In the genomic region with DNA sequence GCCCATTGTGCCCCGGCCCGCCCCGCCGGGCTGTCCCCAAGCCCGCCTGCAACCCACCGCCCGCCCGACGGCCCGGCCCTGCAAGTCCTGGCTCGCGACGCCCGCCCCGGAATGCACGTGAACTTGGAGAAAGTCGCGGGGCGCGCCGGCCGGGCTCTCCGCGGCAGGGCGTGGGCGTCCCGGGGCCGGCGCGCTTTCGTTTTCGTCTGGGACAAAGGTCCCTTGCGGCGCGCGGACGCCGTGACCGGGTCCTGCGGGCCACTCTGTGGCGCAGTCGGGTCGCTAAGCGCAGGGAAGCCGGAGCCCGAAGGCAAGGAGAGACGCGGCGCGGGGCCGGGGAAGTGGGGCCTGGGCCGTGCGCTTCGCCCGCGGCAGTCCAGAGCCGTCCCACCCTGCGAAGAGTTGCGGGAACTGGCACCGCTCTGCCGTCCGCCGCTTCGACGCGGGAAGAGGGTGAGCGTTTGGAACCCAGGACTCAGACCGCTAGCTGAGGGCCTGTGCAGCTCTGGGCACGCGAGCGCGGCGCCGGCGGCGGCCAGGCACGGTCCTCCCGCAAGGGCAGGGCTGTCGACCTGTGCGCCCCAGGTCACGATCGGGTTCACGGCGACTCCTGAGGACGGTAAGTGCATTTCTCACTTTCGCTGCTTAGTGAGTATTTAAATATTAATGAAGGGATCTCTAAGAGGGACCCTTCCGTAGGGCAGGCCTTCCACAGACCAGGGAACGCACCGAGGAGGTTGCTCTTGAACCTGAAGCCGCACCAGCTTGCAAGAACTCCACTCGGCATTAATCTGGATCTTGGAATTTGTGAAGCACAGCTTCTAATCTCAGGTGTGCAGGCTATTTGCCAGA, we compare ENCODE assay signal across 8 cellular contexts.
DNase-seq lines count a peak whose midpoint lies in the region; ATAC-seq and TF ChIP-seq lines count a peak whose summit lies in the region.

No MANE protein-coding gene starts in this region.

- TF ChIP-seq CTCF in CD14-positive monocyte (IDR thresholded peaks at IDR 0.05), result no peak
- TF ChIP-seq CTCF in right lobe of liver (IDR thresholded peaks at IDR 0.05), result peak in 2 of 4 donors; percentile 10 to 25

- peaks cover 16 to 27% of the 10 kb centered on the region in 2 donors for H3K36me3 Mint-ChIP-seq in CD14-positive monocyte
- no peaks in the 10 kb centered on the region for H3K36me3 Mint-ChIP-seq in T-helper 17 cell (ENCODE audit: low read depth)
- no peaks in the 10 kb centered on the region for H3K36me3 Mint-ChIP-seq in stimulated activated memory B cell treated with anti-CD40 and anti-IgM and Interleukin-4, amounts not matched to agents 10 μg/mL and 1 μg/mL and 100 μg/mL, for 72 hours

- no peaks in the 10 kb centered on the region for H3K27me3 ChIP-seq in right lobe of liver

- 7% methylated on average over 3 of the region's 91 CpGs for WGBS in right lobe of liver (ENCODE audit: insufficient coverage, low coverage, low lambda C conversion rate, missing lambda C conversion rate)

- H3K27me3 Mint-ChIP-seq in CD14-positive monocyte (ENCODE audit: low read depth in 3 of 3) (no peaks in the 10 kb centered on the region), T-helper 17 cell (no peaks in the 10 kb centered on the region)
- no peaks in the 10 kb centered on the region for H3K27me3 Mint-ChIP-seq in stimulated activated memory B cell treated with anti-CD40 and anti-IgM and Interleukin-4, amounts not matched to agents 10 μg/mL and 1 μg/mL and 100 μg/mL, for 72 hours

- H3K27ac Mint-ChIP-seq in CD14-positive monocyte (peak overlapping the region; percentile 25 to 83 (median 78)), T-helper 17 cell (peak overlapping the region; percentile 78)
- peak overlapping the region; percentile 68 for H3K27ac Mint-ChIP-seq in stimulated activated memory B cell treated with anti-CD40 and anti-IgM and Interleukin-4, amounts not matched to agents 10 μg/mL and 1 μg/mL and 100 μg/mL, for 72 hours

- peak overlapping the region; percentile 93 to 97 (median 95) for H3K27ac ChIP-seq in right lobe of liver

- H3K4me1 Mint-ChIP-seq in CD14-positive monocyte, result peaks cover 52% of the 10 kb centered on the region
- H3K4me1 Mint-ChIP-seq in T-helper 17 cell, result peaks cover 31% of the 10 kb centered on the region
- peaks cover 43% of the 10 kb centered on the region for H3K4me1 Mint-ChIP-seq in stimulated activated memory B cell treated with anti-CD40 and anti-IgM and Interleukin-4, amounts not matched to agents 10 μg/mL and 1 μg/mL and 100 μg/mL, for 72 hours

- peaks cover 0 to 48% (median 18%) of the 10 kb centered on the region in 4 donors for H3K4me1 ChIP-seq in right lobe of liver

- DNase-seq in CD14-positive monocyte (ENCODE audit: low spot score) (peak; percentile 63), HCEC 1CT (peak; percentile 65), T-helper 17 cell (peak in 1 of 3 donors; percentile 16), cerebellar cortex (ENCODE audit: low spot score) (peak; percentile 36), right lobe of liver (peak; percentile 87 to 89 (median 88)), GOT3 (lab: John Stamatoyannopoulos, UW) (no peak), activated gamma-delta T cell treated with Interleukin-2 at 50 U/mL for 16 hours (no peak)

- ATAC-seq in T-helper 17 cell (peak; percentile 22), right lobe of liver (peak; percentile 27 to 55 (median 46))
- peak; percentile 25 for ATAC-seq in stimulated activated memory B cell treated with anti-CD40 and anti-IgM and Interleukin-4, amounts not matched to agents 10 μg/mL and 1 μg/mL and 100 μg/mL, for 72 hours

- H3K9me3 Mint-ChIP-seq in CD14-positive monocyte, result no peaks in the 10 kb centered on the region
- no peaks in the 10 kb centered on the region for H3K9me3 Mint-ChIP-seq in stimulated activated memory B cell treated with anti-CD40 and anti-IgM and Interleukin-4, amounts not matched to agents 10 μg/mL and 1 μg/mL and 100 μg/mL, for 72 hours

- peak overlapping the region; percentile 86 to 95 (median 90) for H3K4me3 ChIP-seq in right lobe of liver

- H3K4me3 Mint-ChIP-seq in CD14-positive monocyte (peak overlapping the region; percentile 89 to 91), T-helper 17 cell (peak overlapping the region; percentile 89)
- H3K4me3 Mint-ChIP-seq in stimulated activated memory B cell treated with anti-CD40 and anti-IgM and Interleukin-4, amounts not matched to agents 10 μg/mL and 1 μg/mL and 100 μg/mL, for 72 hours, result peak overlapping the region; percentile 80

- intact Hi-C loops in CD14-positive monocyte (cut with micrococcal nuclease) (loop anchor here (5.0 kb wide), 3 partner anchors 35 to 75 kb away; no protein-coding TSS in a partner anchor), right lobe of liver (cut with DNase I) (no loop called here)

- no peaks in the 10 kb centered on the region for H3K36me3 ChIP-seq in right lobe of liver

- peak; percentile 73 for TF ChIP-seq POLR2A in right lobe of liver (IDR thresholded peaks at IDR 0.05)

- H3K9me3 ChIP-seq in T-helper 17 cell (ENCODE audit: control insufficient read depth, low read length, poor library complexity, severe bottlenecking) (no peaks in the 10 kb centered on the region), right lobe of liver (no peaks in the 10 kb centered on the region)

Comparison
In these comparisons a context has a peak if more than half of its experiments do, and no peak if none do; other contexts are left out.
1. DNase-seq: peak in CD14-positive monocyte (single experiment), HCEC 1CT (single experiment), cerebellar cortex (single experiment) and right lobe of liver (3 of 3); none in GOT3 (single experiment) and activated gamma-delta T cell treated with Interleukin-2 at 50 U/mL for 16 hours (single experiment).
2. intact Hi-C loops: an anchor here in CD14-positive monocyte (5.0 kb wide); none called in right lobe of liver.
3. Peak in every context shown above with its lines, with median percentiles within 50 percentile points of each other: H3K27ac Mint-ChIP-seq, H3K4me3 Mint-ChIP-seq and ATAC-seq.